In the genomic region with DNA sequence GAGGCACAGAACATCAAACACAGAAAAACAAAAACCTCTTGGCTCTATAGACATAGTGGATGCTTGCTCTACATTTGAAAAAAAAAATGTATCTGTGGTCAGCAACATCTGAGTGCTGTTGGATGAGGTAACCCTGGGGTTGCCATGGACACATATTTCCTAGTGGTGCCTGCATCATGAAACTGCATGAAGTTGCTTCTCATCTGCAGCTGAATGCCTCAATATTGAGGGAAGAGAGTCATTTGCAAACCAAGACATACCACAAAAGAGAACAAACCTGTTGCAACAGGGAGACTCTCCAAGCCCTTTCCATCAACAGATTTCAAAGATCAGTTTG, we compare ENCODE assay signal across 13 cellular contexts.
DNase-seq lines count a peak whose midpoint lies in the region; ATAC-seq and TF ChIP-seq lines count a peak whose summit lies in the region.
"Had no signal": no experiment of that assay in that cellular context is flagged by ENCODE, and none has a peak within 500 bp of the region (broad histone marks: within the 10 kb centered on the region; RNA-seq: fewer than 3 reads in every experiment).

No MANE protein-coding gene starts in this region.

- H3K36me3 ChIP-seq in gastroesophageal sphincter, result no peaks in the 10 kb centered on the region

- ATAC-seq in gastroesophageal sphincter (peak; percentile 69), HG03457 (IDR thresholded peaks at IDR 0.05; ENCODE audit: unreplicated experiment) (no peak)
- ATAC-seq: activated CD8-positive, alpha-beta memory T cell treated with anti-CD3 and anti-CD28 coated beads, Interleukin-2, amount 10 ng/mL, durations not matched to agents 7 days and 5 days had no signal

- H3K4me3 ChIP-seq in GM12865 (ENCODE audit: low read depth, low read length) (no peak overlapping the region), astrocyte of the cerebellum (ENCODE audit: low read depth, low read length) (no peak overlapping the region), gastroesophageal sphincter (no peak overlapping the region)

- no peak overlapping the region for H3K27ac ChIP-seq in gastroesophageal sphincter

- no peaks in the 10 kb centered on the region for H3K9me3 ChIP-seq in gastroesophageal sphincter

- DNase-seq in ACHN, result peak; percentile 57
- peak; percentile 39 for DNase-seq in GM12865 (ENCODE audit: low read depth)
- peak; percentile 59 for DNase-seq in astrocyte of the cerebellum (ENCODE audit: low read depth)
- no peak for DNase-seq in stimulated activated CD4-positive, alpha-beta T cell treated with anti-CD3 and anti-CD28 coated beads, Interleukin-2, amount 100 ng/mL, for 24 hours
- no peak for DNase-seq in GM20000 (ENCODE audit: low spot score)
- no peak for DNase-seq in DMS53 treated with DMSO at 0.1 percent for 48 hours (lab: John Stamatoyannopoulos, UW; ENCODE audit: unreplicated experiment)
- DNase-seq: activated CD8-positive, alpha-beta memory T cell treated with anti-CD3 and anti-CD28 coated beads, Interleukin-2, amount 10 ng/mL, durations not matched to agents 7 days and 5 days; activated naive CD4-positive, alpha-beta T cell treated with anti-CD3 and anti-CD28 coated beads, Interleukin-2, amount 10 ng/mL, durations not matched to agents 7 days and 5 days; KG1; NCI-H187 treated with DMSO at 0.1 percent for 48 hours; posterior cingulate gyrus had no signal

- in situ Hi-C loops in ACHN (cut with HindIII; ENCODE audit: low pct_ligation_motif_present, low pct_unique_long_range_greater_than_20kb, low sequenced_read_pairs) (no loop called here), astrocyte of the cerebellum (cut with HindIII; ENCODE audit: low sequenced_read_pairs) (no loop called here)

- no peak for TF ChIP-seq EP300 in gastroesophageal sphincter (IDR thresholded peaks at IDR 0.05)

- no peak for TF ChIP-seq CTCF in GM12865 (IDR thresholded peaks at IDR 0.05; ENCODE audit: insufficient read depth, low read depth, low read length, missing control alignments)
- TF ChIP-seq CTCF in astrocyte of the cerebellum (IDR thresholded peaks at IDR 0.05; ENCODE audit: low read depth, low read length, missing control alignments), result no peak
- no peak for TF ChIP-seq CTCF in gastroesophageal sphincter (IDR thresholded peaks at IDR 0.05)
- TF ChIP-seq CTCF in GM20000 (IDR thresholded peaks at IDR 0.05; ENCODE audit: extremely low read depth, missing control alignments), result no peak

- H3K4me1 ChIP-seq in gastroesophageal sphincter, result no peaks in the 10 kb centered on the region

- TF ChIP-seq POLR2A in gastroesophageal sphincter (IDR thresholded peaks at IDR 0.05), result no peak

- H3K27me3 ChIP-seq in gastroesophageal sphincter, result no peaks in the 10 kb centered on the region

Comparison
In these comparisons a context has a peak if more than half of its experiments do, and no peak if none do; other contexts are left out.
1. DNase-seq: peak in ACHN (single experiment), GM12865 (single experiment) and astrocyte of the cerebellum (single experiment); none in stimulated activated CD4-positive, alpha-beta T cell treated with anti-CD3 and anti-CD28 coated beads, Interleukin-2, amount 100 ng/mL, for 24 hours (0 of 2), GM20000 (single experiment) and DMS53 treated with DMSO at 0.1 percent for 48 hours (single experiment).